In genomic region chr20:9478801-9479200, GRCh38 we compare ENCODE assay signal across 24 cellular contexts. TPM values are rescaled to one million over a fixed set of nuclear protein-coding genes. Genes with fewer than 3 reads are reported as not detected.
"Had no signal": no experiment of that assay in that cellular context is flagged by ENCODE, and none has a peak within 500 bp of the region (broad histone marks: within the 10 kb centered on the region; RNA-seq: fewer than 3 reads in every experiment).

No MANE protein-coding gene starts in this region.

- H3K9me3 ChIP-seq: gastrocnemius medialis, heart right ventricle, mucosa of descending colon, testis, tibial nerve, upper lobe of right lung, vagina had no signal

- H3K27me3 ChIP-seq: gastrocnemius medialis, heart right ventricle, testis, tibial nerve, upper lobe of right lung, vagina had no signal

- DNase-seq: dermis blood vessel endothelial cell; endodermal cell; erythroblast; gastrocnemius medialis; heart right ventricle; hypothalamus; kidney glomerular epithelial cell; mammary epithelial cell; mucosa of descending colon; natural killer cell; posterior cingulate gyrus; stimulated activated CD4-positive, alpha-beta T cell treated with anti-CD3 and anti-CD28 coated beads, Interleukin-2, amount 100 ng/mL, for 24 hours; stimulated activated CD4-positive, alpha-beta T cell treated with anti-CD3 and anti-CD28 coated beads, Interleukin-4, amount 100 ng/mL, for 4 hours; stimulated activated naive B cell treated with anti-CD40 and anti-IgM and Interleukin-4, amounts not matched to agents 10 μg/mL and 1 μg/mL and 100 μg/mL, for 72 hours; stimulated activated naive CD8-positive, alpha-beta T cell treated with anti-CD3 and anti-CD28 coated beads, Interleukin-15, amount 100 ng/mL, for 72 hours; testis; upper lobe of right lung had no signal

- ATAC-seq: gastrocnemius medialis; heart right ventricle; left lobe of liver; mucosa of descending colon; natural killer cell; sciatic nerve; stimulated activated naive B cell treated with anti-CD40 and anti-IgM and Interleukin-4, amounts not matched to agents 10 μg/mL and 1 μg/mL and 100 μg/mL, for 72 hours; stimulated activated naive CD8-positive, alpha-beta T cell treated with anti-CD3 and anti-CD28 coated beads, Interleukin-15, amount 100 ng/mL, for 72 hours; upper lobe of right lung had no signal

- H3K27ac ChIP-seq: gastrocnemius medialis, heart right ventricle, skin epidermis, testis, tibial nerve, upper lobe of right lung, vagina had no signal

- H3K4me3 ChIP-seq: gastrocnemius medialis, heart right ventricle, mucosa of descending colon, skin epidermis, testis, tibial nerve, upper lobe of right lung, vagina had no signal

- H3K4me1 ChIP-seq: gastrocnemius medialis, testis, tibial nerve, upper lobe of right lung, vagina had no signal

- H3K36me3 ChIP-seq: gastrocnemius medialis, tibial nerve, upper lobe of right lung, vagina had no signal

RNA-seq across cellular contexts. Expression of gene LAMP5, which starts 35.6 kb away (rescaled TPM):
- total RNA-seq: endothelial cell of umbilical vein, gastrocnemius medialis, left lobe of liver, mammary epithelial cell, subcutaneous adipose tissue had no signal
- polyA plus RNA-seq: endothelial cell of umbilical vein had no signal
